In genomic region chr10:71840936-71841335, GRCh38 we compare ENCODE assay signal across 16 cellular contexts. TPM values are rescaled to one million over a fixed set of nuclear protein-coding genes. Genes with fewer than 3 reads are reported as not detected.
DNase-seq lines count a peak whose midpoint lies in the region; ATAC-seq and TF ChIP-seq lines count a peak whose summit lies in the region.
"Had no signal": no experiment of that assay in that cellular context is flagged by ENCODE, and none has a peak within 500 bp of the region (broad histone marks: within the 10 kb centered on the region; RNA-seq: fewer than 3 reads in every experiment).

No MANE protein-coding gene starts in this region.

- intact Hi-C loops in A673 (cut with micrococcal nuclease; ENCODE audit: unreplicated experiment): no loop called here

- no peaks in the 10 kb centered on the region for H3K27me3 Mint-ChIP-seq in chondrocyte (ENCODE audit: low read depth)
- H3K27me3 Mint-ChIP-seq in nephron (ENCODE audit: low read depth): no peaks in the 10 kb centered on the region

- H3K4me1 Mint-ChIP-seq in chondrocyte (ENCODE audit: low read depth) (peaks cover 53% of the 10 kb centered on the region), nephron (peaks cover 44% of the 10 kb centered on the region)

- H3K27ac Mint-ChIP-seq in chondrocyte (ENCODE audit: unreplicated experiment): peak overlapping the region; percentile 90
- H3K27ac Mint-ChIP-seq in nephron: peak overlapping the region; percentile 66 to 91 (median 83)
- H3K27ac Mint-ChIP-seq: activated naive CD4-positive, alpha-beta T cell treated with anti-CD3 and anti-CD28 coated beads, Interleukin-2, amount 50 U/mL, for 72 hours had no signal

- TF ChIP-seq CTCF in HEK293 (tag by site-specific recombination; IDR thresholded peaks at IDR 0.05) (no peak), chondrocyte (IDR thresholded peaks at IDR 0.05) (no peak), nephron (IDR thresholded peaks at IDR 0.05; ENCODE audit: unreplicated experiment in 3 of 3) (no peak), A673 (conservative IDR thresholded peaks at IDR 0.05; ENCODE audit: low read depth, low read length) (no peak)

- no TSS peak for BruUV-seq in A673 (replicated peaks; lab: Mats Ljungman, UMichigan)

- H3K27ac ChIP-seq in HEK293 (ENCODE audit: extremely low read depth, low read depth, low read length): no peak overlapping the region
- H3K27ac ChIP-seq in substantia nigra (ENCODE audit: low read depth, low read length, poor library complexity, severe bottlenecking): peak overlapping the region; percentile 74
- H3K27ac ChIP-seq in A673 (ENCODE audit: low read depth, low read length, poor library complexity, severe bottlenecking): no peak overlapping the region

- no peaks in the 10 kb centered on the region for H3K27me3 ChIP-seq in A673 (replicated peaks; ENCODE audit: insufficient read depth, low read depth, low read length, poor library complexity)
- H3K27me3 ChIP-seq: gastroesophageal sphincter, tibial nerve had no signal

- POLR2A ChIA-PET in HEK293 (lab: Yijun Ruan, JAX): interaction anchor here (6.2 kb wide), 1 partner anchor 10 kb away, joined by 44 read pairs; the partner anchor contains the start of gene PSAP
- POLR2A ChIA-PET in A673 (lab: Charles Lee; ENCODE audit: low non-redundant PET): no interaction called here

- H3K4me1 ChIP-seq in HEK293 (ENCODE audit: control insufficient read depth, insufficient read depth, low read length) (peaks cover 38% of the 10 kb centered on the region), A673 (ENCODE audit: insufficient read depth, low read length, poor library complexity, severe bottlenecking) (peaks cover 55% of the 10 kb centered on the region)

- H3K9me3 ChIP-seq in HEK293 (ENCODE audit: control insufficient read depth, insufficient read depth, low read depth, low read length): no peaks in the 10 kb centered on the region
- no peaks in the 10 kb centered on the region for H3K9me3 ChIP-seq in A673 (ENCODE audit: low read depth, low read length, poor library complexity, severe bottlenecking)
- H3K9me3 ChIP-seq: gastroesophageal sphincter, tibial nerve had no signal

- no peaks in the 10 kb centered on the region for H3K36me3 Mint-ChIP-seq in chondrocyte (ENCODE audit: low read depth)
- H3K36me3 Mint-ChIP-seq in nephron (ENCODE audit: low read depth): peaks cover 10% of the 10 kb centered on the region
- H3K36me3 Mint-ChIP-seq: activated naive CD4-positive, alpha-beta T cell treated with anti-CD3 and anti-CD28 coated beads, Interleukin-2, amount 50 U/mL, for 72 hours had no signal

- CTCF ChIA-PET in HEK293 (lab: Yijun Ruan, JAX) (interaction anchor here (1.1 to 1.8 kb wide), 3 partner anchors 11 to 56 kb away, joined by 3 to 12 read pairs (median 3); no protein-coding TSS in a partner anchor), A673 (lab: Charles Lee) (no interaction called here)

- DNase-seq in chondrocyte (ENCODE audit: low spot score) (no peak), substantia nigra (lab: John Stamatoyannopoulos, UW) (peak in 13 of 49 donors; percentile 20 to 54 (median 36)), A673 (ENCODE audit: low spot score) (no peak)
- DNase-seq: activated CD8-positive, alpha-beta memory T cell treated with anti-CD3 and anti-CD28 coated beads, Interleukin-2, amount 50 U/mL, for 48 hours; central memory CD4-positive, alpha-beta T cell; DND-41; NCI-H2081 treated with DMSO at 0.1 percent for 48 hours; NCI-H82; RPMI8226 had no signal

- no peaks in the 10 kb centered on the region; a peak in 1 of 3 replicates for H3K36me3 ChIP-seq in HEK293 (ENCODE audit: control insufficient read depth in 2 of 2, insufficient read depth in 1 of 2, low read length in 2 of 2)
- no peaks in the 10 kb centered on the region for H3K36me3 ChIP-seq in A673 (ENCODE audit: insufficient read depth, low read length, poor library complexity, severe bottlenecking)
- H3K36me3 ChIP-seq: gastroesophageal sphincter, tibial nerve had no signal

- H3K4me3 Mint-ChIP-seq in chondrocyte (ENCODE audit: unreplicated experiment) (no peak overlapping the region), nephron (no peak overlapping the region)

- H3K4me3 ChIP-seq in HEK293 (ENCODE audit: low read depth, low read length) (no peak overlapping the region), A673 (ENCODE audit: low read depth, low read length, poor library complexity, severe bottlenecking) (no peak overlapping the region)
- H3K4me3 ChIP-seq: gastroesophageal sphincter, tibial nerve had no signal

- ATAC-seq in HG02870 (IDR thresholded peaks at IDR 0.05; ENCODE audit: unreplicated experiment): no peak
- no peak for ATAC-seq in GM21526 (IDR thresholded peaks at IDR 0.05; ENCODE audit: low FRiP score, unreplicated experiment)
- ATAC-seq: activated naive CD4-positive, alpha-beta T cell treated with anti-CD3 and anti-CD28 coated beads, Interleukin-2, amount 50 U/mL, for 72 hours; gastroesophageal sphincter had no signal

- H3K9me3 Mint-ChIP-seq in chondrocyte (ENCODE audit: low read depth): no peaks in the 10 kb centered on the region
- H3K9me3 Mint-ChIP-seq in nephron: no peaks in the 10 kb centered on the region
- H3K9me3 Mint-ChIP-seq: activated naive CD4-positive, alpha-beta T cell treated with anti-CD3 and anti-CD28 coated beads, Interleukin-2, amount 50 U/mL, for 72 hours had no signal

TF ChIP-seq in HEK293, 187 proteins besides CTCF, POLR2A, EP300 and RAD21:
- no peak for TF ChIP-seq ZNF121 (tag by site-specific recombination; IDR thresholded peaks at IDR 0.05)
- peak; percentile 51; the same call in 1 of the 2 replicates for TF ChIP-seq ZBTB44 (tag by site-specific recombination; IDR thresholded peaks at IDR 0.05)

RNA-seq across cellular contexts. Expression of gene PSAP, which starts 10.1 kb away (rescaled TPM):
- total RNA-seq in chondrocyte (963 to 1,130 TPM (median 970 TPM) in 3 replicates), A673 (2021) (429 and 431 TPM in 2 replicates)
